ENCODE assay signal across 1 cellular context in the genomic region with DNA sequence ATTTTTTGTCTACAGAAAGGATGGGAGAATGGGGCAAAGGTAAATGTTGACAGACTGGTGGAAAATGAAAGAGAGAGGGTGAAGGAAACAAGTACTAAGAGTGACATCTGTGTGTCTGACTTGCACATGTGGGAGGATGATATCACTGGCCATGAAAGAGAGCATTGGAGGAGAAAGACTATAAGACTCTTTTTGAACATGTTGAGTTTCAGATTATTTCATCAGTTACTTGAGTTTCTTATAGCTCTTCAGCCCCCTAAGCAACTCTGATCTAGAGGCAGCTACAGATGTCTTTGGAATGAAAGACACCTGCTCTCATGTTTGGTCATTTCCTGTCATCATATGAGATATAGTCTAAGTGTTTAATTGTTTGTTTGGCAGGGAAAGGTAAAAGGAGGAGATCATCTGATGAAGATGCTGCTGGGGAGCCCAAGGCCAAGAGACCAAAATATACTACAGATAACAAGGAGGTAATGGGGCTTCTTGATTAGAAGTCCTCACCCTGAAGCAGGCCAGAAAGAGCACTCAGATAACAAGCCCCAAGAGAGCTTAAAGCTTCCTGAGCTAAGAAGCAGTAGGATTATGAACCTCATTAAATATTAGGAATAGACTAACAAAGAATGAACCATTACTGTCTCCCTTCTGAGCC.
TF ChIP-seq lines count a peak whose summit lies in the region.

No MANE protein-coding gene starts in this region.

TF ChIP-seq in K562, 482 proteins besides CTCF, POLR2A, EP300 and RAD21 (continued from another document):
- TF ChIP-seq, protein P1, sequence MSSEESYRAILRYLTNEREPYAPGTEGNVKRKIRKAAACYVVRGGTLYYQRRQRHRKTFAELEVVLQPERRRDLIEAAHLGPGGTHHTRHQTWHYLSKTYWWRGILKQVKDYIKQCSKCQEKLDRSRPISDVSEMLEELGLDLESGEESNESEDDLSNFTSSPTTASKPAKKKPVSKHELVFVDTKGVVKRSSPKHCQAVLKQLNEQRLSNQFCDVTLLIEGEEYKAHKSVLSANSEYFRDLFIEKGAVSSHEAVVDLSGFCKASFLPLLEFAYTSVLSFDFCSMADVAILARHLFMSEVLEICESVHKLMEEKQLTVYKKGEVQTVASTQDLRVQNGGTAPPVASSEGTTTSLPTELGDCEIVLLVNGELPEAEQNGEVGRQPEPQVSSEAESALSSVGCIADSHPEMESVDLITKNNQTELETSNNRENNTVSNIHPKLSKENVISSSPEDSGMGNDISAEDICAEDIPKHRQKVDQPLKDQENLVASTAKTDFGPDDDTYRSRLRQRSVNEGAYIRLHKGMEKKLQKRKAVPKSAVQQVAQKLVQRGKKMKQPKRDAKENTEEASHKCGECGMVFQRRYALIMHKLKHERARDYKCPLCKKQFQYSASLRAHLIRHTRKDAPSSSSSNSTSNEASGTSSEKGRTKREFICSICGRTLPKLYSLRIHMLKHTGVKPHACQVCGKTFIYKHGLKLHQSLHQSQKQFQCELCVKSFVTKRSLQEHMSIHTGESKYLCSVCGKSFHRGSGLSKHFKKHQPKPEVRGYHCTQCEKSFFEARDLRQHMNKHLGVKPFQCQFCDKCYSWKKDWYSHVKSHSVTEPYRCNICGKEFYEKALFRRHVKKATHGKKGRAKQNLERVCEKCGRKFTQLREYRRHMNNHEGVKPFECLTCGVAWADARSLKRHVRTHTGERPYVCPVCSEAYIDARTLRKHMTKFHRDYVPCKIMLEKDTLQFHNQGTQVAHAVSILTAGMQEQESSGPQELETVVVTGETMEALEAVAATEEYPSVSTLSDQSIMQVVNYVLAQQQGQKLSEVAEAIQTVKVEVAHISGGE (CRISPR knock-in tag; IDR thresholded peaks at IDR 0.05): no peak
- TF ChIP-seq CREBBP (IDR thresholded peaks at IDR 0.05; ENCODE audit: low read depth, low read length) (no peak), CBFA2T3 (IDR thresholded peaks at IDR 0.05) (peak; percentile 34), GMEB1 (CRISPR knock-in tag; IDR thresholded peaks at IDR 0.05) (no peak), ZNF395 (CRISPR knock-in tag; IDR thresholded peaks at IDR 0.05) (peak; percentile 46; the same call in 1 of the 2 replicates), IRF2 (CRISPR knock-in tag; IDR thresholded peaks at IDR 0.05) (no peak), SMAD4 (CRISPR knock-in tag; conservative IDR thresholded peaks at IDR 0.05) (0 out of 2 replicates have a peak, but pooled peaks have one; percentile 27), ETS1 (conservative IDR thresholded peaks at IDR 0.05; ENCODE audit: control insufficient read depth, low read depth, low read length) (no peak), SNAPC5 (CRISPR knock-in tag; IDR thresholded peaks at IDR 0.05) (no peak), TCF3 (CRISPR knock-in tag; IDR thresholded peaks at IDR 0.05) (peak; percentile 66), HIVEP1 (CRISPR knock-in tag; IDR thresholded peaks at IDR 0.05) (no peak)
- TF ChIP-seq, protein P2, sequence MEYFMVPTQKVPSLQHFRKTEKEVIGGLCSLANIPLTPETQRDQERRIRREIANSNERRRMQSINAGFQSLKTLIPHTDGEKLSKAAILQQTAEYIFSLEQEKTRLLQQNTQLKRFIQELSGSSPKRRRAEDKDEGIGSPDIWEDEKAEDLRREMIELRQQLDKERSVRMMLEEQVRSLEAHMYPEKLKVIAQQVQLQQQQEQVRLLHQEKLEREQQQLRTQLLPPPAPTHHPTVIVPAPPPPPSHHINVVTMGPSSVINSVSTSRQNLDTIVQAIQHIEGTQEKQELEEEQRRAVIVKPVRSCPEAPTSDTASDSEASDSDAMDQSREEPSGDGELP (CRISPR knock-in tag; IDR thresholded peaks at IDR 0.05; ENCODE audit: borderline replicate concordance): no peak
- TF ChIP-seq, protein P3, sequence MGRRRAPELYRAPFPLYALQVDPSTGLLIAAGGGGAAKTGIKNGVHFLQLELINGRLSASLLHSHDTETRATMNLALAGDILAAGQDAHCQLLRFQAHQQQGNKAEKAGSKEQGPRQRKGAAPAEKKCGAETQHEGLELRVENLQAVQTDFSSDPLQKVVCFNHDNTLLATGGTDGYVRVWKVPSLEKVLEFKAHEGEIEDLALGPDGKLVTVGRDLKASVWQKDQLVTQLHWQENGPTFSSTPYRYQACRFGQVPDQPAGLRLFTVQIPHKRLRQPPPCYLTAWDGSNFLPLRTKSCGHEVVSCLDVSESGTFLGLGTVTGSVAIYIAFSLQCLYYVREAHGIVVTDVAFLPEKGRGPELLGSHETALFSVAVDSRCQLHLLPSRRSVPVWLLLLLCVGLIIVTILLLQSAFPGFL (CRISPR knock-in tag; IDR thresholded peaks at IDR 0.05): no peak
